In the genomic region with DNA sequence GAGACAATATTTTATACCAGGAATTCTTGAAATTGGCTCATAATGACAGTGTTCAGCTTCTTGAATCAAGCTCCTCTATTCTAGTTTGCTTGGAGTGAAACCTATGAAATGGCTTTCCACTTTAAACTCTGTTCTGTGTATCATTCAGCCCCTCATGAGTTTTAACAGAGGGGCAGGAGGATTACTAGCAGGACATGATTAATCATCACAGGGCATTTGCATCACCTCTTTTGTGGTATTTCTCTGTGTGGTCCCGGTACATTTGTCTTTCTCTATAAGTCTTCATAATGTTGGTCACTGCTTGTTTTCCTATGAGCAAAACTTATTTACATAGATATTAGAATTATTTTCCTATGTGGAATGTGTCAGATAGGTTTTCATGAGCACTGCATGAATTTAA, we compare ENCODE assay signal across 23 cellular contexts.
"Had no signal": no experiment of that assay in that cellular context is flagged by ENCODE, and none has a peak within 500 bp of the region (broad histone marks: within the 10 kb centered on the region; RNA-seq: fewer than 3 reads in every experiment).

No MANE protein-coding gene starts in this region.

- H3K4me1 ChIP-seq: testis had no signal

- H3K9me3 ChIP-seq: SK-N-SH, stomach, testis, upper lobe of left lung had no signal

- H3K9me3 Mint-ChIP-seq: activated naive CD8-positive, alpha-beta T cell treated with anti-CD3 and anti-CD28 coated beads, Interleukin-2, amount 10 ng/mL, durations not matched to agents 7 days and 5 days; activated T-cell treated with anti-CD3 and anti-CD28 coated beads, Interleukin-2, amount 50 U/mL, for 24 hours; nephron had no signal

- DNase-seq: activated CD4-positive, alpha-beta T cell treated with anti-CD3 and anti-CD28 coated beads, Interleukin-2, amount 50 U/mL, for 48 hours; activated CD8-positive, alpha-beta memory T cell treated with anti-CD3 and anti-CD28 coated beads, Interleukin-2, amount 10 ng/mL, durations not matched to agents 7 days and 5 days; activated gamma-delta T cell; activated naive CD8-positive, alpha-beta T cell treated with anti-CD3 and anti-CD28 coated beads, Interleukin-2, amount 10 ng/mL, durations not matched to agents 7 days and 5 days; activated T-cell treated with anti-CD3 and anti-CD28 coated beads, Interleukin-2, amount 50 U/mL, for 24 hours; anterior cingulate cortex; brain microvascular endothelial cell; effector memory CD4-positive, alpha-beta T cell; kidney; mesendoderm; nucleus accumbens; right cardiac atrium; SK-N-SH; small intestine; stimulated activated CD4-positive, alpha-beta T cell treated with anti-CD3 and anti-CD28 coated beads, Interleukin-4, amount 100 ng/mL, for 4 hours; stimulated activated CD8-positive, alpha-beta memory T cell treated with anti-CD3 and anti-CD28 coated beads, Interleukin-4, amount 100 ng/mL, for 48 hours; stomach; T-helper 1 cell; T1000; testis; upper lobe of left lung had no signal

- H3K4me3 ChIP-seq: stomach, testis, upper lobe of left lung had no signal

- H3K27ac ChIP-seq: brain microvascular endothelial cell, stomach, testis, upper lobe of left lung had no signal

- H3K4me1 Mint-ChIP-seq: nephron had no signal

- H3K27me3 ChIP-seq: brain microvascular endothelial cell, stomach, testis, upper lobe of left lung had no signal

- ATAC-seq: activated CD8-positive, alpha-beta memory T cell treated with anti-CD3 and anti-CD28 coated beads, Interleukin-2, amount 10 ng/mL, durations not matched to agents 7 days and 5 days; right cardiac atrium had no signal

- H3K27me3 Mint-ChIP-seq: activated CD8-positive, alpha-beta memory T cell treated with anti-CD3 and anti-CD28 coated beads, Interleukin-2, amount 10 ng/mL, durations not matched to agents 7 days and 5 days; activated naive CD8-positive, alpha-beta T cell treated with anti-CD3 and anti-CD28 coated beads, Interleukin-2, amount 10 ng/mL, durations not matched to agents 7 days and 5 days; activated T-cell treated with anti-CD3 and anti-CD28 coated beads, Interleukin-2, amount 50 U/mL, for 24 hours; progenitor cell of endocrine pancreas had no signal

- H3K4me2 ChIP-seq: SK-N-SH had no signal

- H3K27ac Mint-ChIP-seq: activated CD8-positive, alpha-beta memory T cell treated with anti-CD3 and anti-CD28 coated beads, Interleukin-2, amount 10 ng/mL, durations not matched to agents 7 days and 5 days; activated naive CD8-positive, alpha-beta T cell treated with anti-CD3 and anti-CD28 coated beads, Interleukin-2, amount 10 ng/mL, durations not matched to agents 7 days and 5 days; activated T-cell treated with anti-CD3 and anti-CD28 coated beads, Interleukin-2, amount 50 U/mL, for 24 hours; nephron; progenitor cell of endocrine pancreas had no signal

- H3K4me3 Mint-ChIP-seq: activated CD8-positive, alpha-beta memory T cell treated with anti-CD3 and anti-CD28 coated beads, Interleukin-2, amount 10 ng/mL, durations not matched to agents 7 days and 5 days; activated naive CD8-positive, alpha-beta T cell treated with anti-CD3 and anti-CD28 coated beads, Interleukin-2, amount 10 ng/mL, durations not matched to agents 7 days and 5 days; activated T-cell treated with anti-CD3 and anti-CD28 coated beads, Interleukin-2, amount 50 U/mL, for 24 hours; nephron had no signal
